Comparison of ENCODE assay signal across 16 cellular contexts in the genomic region with DNA sequence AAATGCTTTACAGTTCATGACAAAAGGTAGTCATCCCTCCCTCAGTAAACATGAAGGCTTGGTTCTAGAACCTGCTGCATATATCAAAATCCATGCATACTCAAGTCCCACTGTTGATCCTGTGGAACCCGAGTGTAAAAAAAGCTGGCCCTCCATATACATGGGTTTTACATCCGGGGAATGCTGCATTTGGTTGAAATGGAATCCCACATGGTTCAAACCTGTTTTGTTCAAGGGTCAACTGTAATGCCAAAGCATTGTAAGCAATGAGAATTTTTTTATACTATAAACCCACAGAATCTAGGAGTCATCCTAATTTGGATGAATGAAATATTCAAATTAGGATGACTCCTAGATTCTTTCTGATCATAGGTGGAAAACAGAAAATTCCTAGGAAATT.
"Had no signal": no experiment of that assay in that cellular context is flagged by ENCODE, and none has a peak within 500 bp of the region (broad histone marks: within the 10 kb centered on the region; RNA-seq: fewer than 3 reads in every experiment).

No MANE protein-coding gene starts in this region.

- FAIRE-seq: RCC 7860 had no signal

- H3K27ac ChIP-seq: RWPE1 had no signal

- DNase-seq: Kasumi-1, KG1, MM.1S, NCI-H1092 treated with DMSO at 0.1 percent for 48 hours, NCI-H1436, NCI-H187 treated with DMSO at 0.1 percent for 48 hours, NCI-H2029 treated with DMSO at 0.1 percent for 48 hours, NCI-H2171 treated with DMSO at 0.1 percent for 48 hours, NCI-H446, NCI-H510A, NCI-H524 treated with DMSO at 0.1 percent for 48 hours, NCI-H69, NCI-H774, SHP77 had no signal
